Comparison of ENCODE assay signal across 1 cellular context in the genomic region with DNA sequence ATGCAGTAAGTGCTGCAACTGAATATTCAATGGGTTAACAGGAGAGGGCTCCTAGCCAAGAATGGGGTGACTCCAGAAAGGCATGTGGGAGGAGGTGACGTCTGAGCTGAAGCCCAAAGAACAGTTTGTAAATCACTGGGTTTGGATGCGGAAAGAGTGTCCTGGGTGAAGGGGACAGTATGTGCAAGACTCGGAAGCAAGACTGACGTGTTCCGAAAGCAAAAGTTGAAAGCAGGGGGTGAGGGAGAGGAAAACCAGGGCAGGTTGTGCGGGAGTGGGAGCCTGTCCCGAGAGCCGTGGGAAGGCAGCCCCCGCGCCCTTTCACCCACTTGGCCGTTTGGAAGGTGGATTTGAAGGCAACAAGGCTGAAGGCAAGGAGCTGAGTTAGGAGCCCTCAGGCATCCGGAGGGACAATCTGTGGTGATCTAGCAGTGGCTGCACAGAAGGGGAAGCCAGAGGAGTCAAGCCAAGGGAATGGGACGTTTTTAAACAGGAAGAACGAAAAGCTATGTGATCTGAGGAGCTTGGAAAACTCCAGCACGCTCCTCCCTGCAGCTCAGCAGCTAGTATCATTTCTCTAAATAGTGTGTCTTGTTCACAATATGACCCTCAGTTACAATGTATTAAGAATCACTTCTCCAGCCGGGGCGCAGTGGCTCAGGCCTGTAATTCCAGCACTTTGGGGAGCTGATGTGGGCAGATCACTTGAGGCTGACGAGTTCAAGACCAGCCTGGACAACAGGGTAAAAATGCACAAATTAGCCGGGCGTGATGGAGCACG.
TF ChIP-seq lines count a peak whose summit lies in the region.

No MANE protein-coding gene starts in this region.

TF ChIP-seq in K562, 482 proteins besides CTCF, POLR2A, EP300 and RAD21:
- TF ChIP-seq NFIC (IDR thresholded peaks at IDR 0.05), result peak; percentile 22; the same call in 1 of the 2 replicates
- no peak for TF ChIP-seq RNF219 (CRISPR knock-in tag; IDR thresholded peaks at IDR 0.05)
- no peak for TF ChIP-seq U2AF2 (optimal IDR thresholded peaks at IDR 0.05; ENCODE audit: low read depth, low read length)
- no peak for TF ChIP-seq SNRNP70 (optimal IDR thresholded peaks at IDR 0.05; ENCODE audit: low read depth, low read length)
- TF ChIP-seq ATF1 (CRISPR knock-in tag; IDR thresholded peaks at IDR 0.05), result no peak
- peak; percentile 27; the same call in 1 of the 2 replicates for TF ChIP-seq ATF1 (tag; IDR thresholded peaks at IDR 0.05)
